Comparison of ENCODE assay signal across 28 cellular contexts in genomic region chr10:6476989-6477388, GRCh38.
DNase-seq lines count a peak whose midpoint lies in the region; ATAC-seq, FAIRE-seq and TF ChIP-seq lines count a peak whose summit lies in the region.
"Had no signal": no experiment of that assay in that cellular context is flagged by ENCODE, and none has a peak within 500 bp of the region (broad histone marks: within the 10 kb centered on the region; RNA-seq: fewer than 3 reads in every experiment).

No MANE protein-coding gene starts in this region.

- in situ Hi-C loops in mammary epithelial cell (cut with MboI; ENCODE audit: low sequenced_read_pairs in 2 of 2) = no loop called here

- CTCF ChIA-PET in mammary epithelial cell (lab: Charles Lee; ENCODE audit: low non-redundant PET) (interaction anchor here (0.6 kb wide), 1 partner anchor 30 kb away, joined by 3 read pairs; no protein-coding TSS in a partner anchor), MCF 10A (lab: Yijun Ruan, JAX) (no interaction called here), RWPE1 (lab: Yijun Ruan, JAX) (no interaction called here)

- H3K27ac Mint-ChIP-seq in MCF 10A (ENCODE audit: low read depth, unreplicated experiment) = no peak overlapping the region
- no peak overlapping the region for H3K27ac Mint-ChIP-seq in stimulated activated naive B cell treated with anti-CD40 and anti-IgM and Interleukin-4, amounts not matched to agents 10 μg/mL and 1 μg/mL and 100 μg/mL, for 72 hours
- H3K27ac Mint-ChIP-seq: activated CD4-positive, alpha-beta T cell treated with anti-CD3 and anti-CD28 coated beads, Interleukin-2, amount 10 ng/mL, durations not matched to agents 24 days and 14 days; T-helper 1 cell treated with Interleukin-12 subunit alpha and Interleukin-12 subunit beta and Interleukin-4 antibody, amounts not matched to agents 30 μg/mL and 1 μg/mL, for 36 hours had no signal

- H3K4me1 Mint-ChIP-seq in MCF 10A (ENCODE audit: insufficient read depth, unreplicated experiment) = peaks cover 6% of the 10 kb centered on the region
- peaks cover 13 to 28% of the 10 kb centered on the region in 2 donors for H3K4me1 Mint-ChIP-seq in stimulated activated naive B cell treated with anti-CD40 and anti-IgM and Interleukin-4, amounts not matched to agents 10 μg/mL and 1 μg/mL and 100 μg/mL, for 72 hours

- no peaks in the 10 kb centered on the region for H3K27me3 ChIP-seq in mammary epithelial cell (ENCODE audit: insufficient read depth, low read length)
- H3K27me3 ChIP-seq: breast epithelium, gastroesophageal sphincter, tibial nerve had no signal

- H3K27ac ChIP-seq in mammary epithelial cell (ENCODE audit: insufficient read depth, low read depth, low read length) = no peak overlapping the region
- no peak overlapping the region for H3K27ac ChIP-seq in RWPE1
- H3K27ac ChIP-seq in epithelial cell of prostate = peak overlapping the region; percentile 69
- H3K27ac ChIP-seq: breast epithelium, coronary artery, gastroesophageal sphincter, HL-60, tibial nerve, WERI-Rb-1 had no signal

- no peaks in the 10 kb centered on the region for H4K20me1 ChIP-seq in mammary epithelial cell (ENCODE audit: insufficient read depth, low read length)

- TF ChIP-seq CTCF in mammary epithelial cell (conservative IDR thresholded peaks at IDR 0.05 in 1 of 2, IDR thresholded peaks at IDR 0.05 in 1 of 2; ENCODE audit: extremely low read depth in 1 of 2, insufficient read depth in 1 of 2, low read depth in 1 of 2, low read length in 2 of 2) (no peak), MCF 10A (IDR thresholded peaks at IDR 0.05; ENCODE audit: unreplicated experiment) (no peak), RWPE1 (conservative IDR thresholded peaks at IDR 0.05; ENCODE audit: low read depth) (no peak)

- H3K79me2 ChIP-seq in mammary epithelial cell (ENCODE audit: insufficient read depth, low read length) = no peaks in the 10 kb centered on the region

- intact Hi-C loops in mammary epithelial cell (cut with micrococcal nuclease) = no loop called here
- intact Hi-C loops in MCF 10A (cut with micrococcal nuclease) = no loop called here

- H3K9ac ChIP-seq in mammary epithelial cell (ENCODE audit: insufficient read depth, low read length) = no peak overlapping the region

- no peaks in the 10 kb centered on the region for H3K36me3 Mint-ChIP-seq in MCF 10A (ENCODE audit: insufficient read depth, unreplicated experiment)
- no peaks in the 10 kb centered on the region for H3K36me3 Mint-ChIP-seq in stimulated activated naive B cell treated with anti-CD40 and anti-IgM and Interleukin-4, amounts not matched to agents 10 μg/mL and 1 μg/mL and 100 μg/mL, for 72 hours

- H2AFZ ChIP-seq in mammary epithelial cell (ENCODE audit: low read depth, low read length) = peak overlapping the region; percentile 42

- H3K4me1 ChIP-seq in mammary epithelial cell (ENCODE audit: insufficient read depth, low read length) = peaks cover 18% of the 10 kb centered on the region
- H3K4me1 ChIP-seq: breast epithelium, gastroesophageal sphincter had no signal

- H3K4me3 Mint-ChIP-seq in MCF 10A (ENCODE audit: unreplicated experiment) = no peak overlapping the region
- H3K4me3 Mint-ChIP-seq in stimulated activated naive B cell treated with anti-CD40 and anti-IgM and Interleukin-4, amounts not matched to agents 10 μg/mL and 1 μg/mL and 100 μg/mL, for 72 hours = no peak overlapping the region
- H3K4me3 Mint-ChIP-seq: activated CD4-positive, alpha-beta T cell treated with anti-CD3 and anti-CD28 coated beads, Interleukin-2, amount 10 ng/mL, durations not matched to agents 24 days and 14 days; CD14-positive monocyte; T-helper 1 cell treated with Interleukin-12 subunit alpha and Interleukin-12 subunit beta and Interleukin-4 antibody, amounts not matched to agents 30 μg/mL and 1 μg/mL, for 36 hours had no signal

- no peaks in the 10 kb centered on the region for H3K9me3 Mint-ChIP-seq in MCF 10A (ENCODE audit: unreplicated experiment)
- no peaks in the 10 kb centered on the region for H3K9me3 Mint-ChIP-seq in stimulated activated naive B cell treated with anti-CD40 and anti-IgM and Interleukin-4, amounts not matched to agents 10 μg/mL and 1 μg/mL and 100 μg/mL, for 72 hours
- H3K9me3 Mint-ChIP-seq: activated CD4-positive, alpha-beta T cell treated with anti-CD3 and anti-CD28 coated beads, Interleukin-2, amount 10 ng/mL, durations not matched to agents 24 days and 14 days; CD14-positive monocyte; T-helper 1 cell treated with Interleukin-12 subunit alpha and Interleukin-12 subunit beta and Interleukin-4 antibody, amounts not matched to agents 30 μg/mL and 1 μg/mL, for 36 hours had no signal

- BruUV-seq in mammary epithelial cell (replicated peaks; lab: Mats Ljungman, UMichigan) (no TSS peak), MCF 10A (replicated peaks; lab: Mats Ljungman, UMichigan) (no TSS peak)

- DNase-seq in mammary epithelial cell (peak; percentile 79), MCF 10A (ENCODE audit: unreplicated experiment) (no peak), RWPE1 (ENCODE audit: low spot score) (peak; percentile 66), epithelial cell of prostate (ENCODE audit: low read depth, low spot score) (no peak), RCC 7860 (ENCODE audit: low spot score) (no peak), HK-2 (ENCODE audit: unreplicated experiment) (no peak)
- DNase-seq in stimulated activated naive B cell treated with anti-CD40 and anti-IgM and Interleukin-4, amounts not matched to agents 10 μg/mL and 1 μg/mL and 100 μg/mL, for 72 hours = no peak
- DNase-seq: activated CD4-positive, alpha-beta T cell treated with anti-CD3 and anti-CD28 coated beads, Interleukin-2, amount 10 ng/mL, durations not matched to agents 24 days and 14 days; activated gamma-delta T cell; amniotic stem cell; DMS153; hippocampal formation; midbrain; NCI-H146; NCI-H510A treated with DMSO at 0.1 percent for 48 hours; NK-92 treated with Interleukin-12 subunit alpha and Interleukin-12 subunit beta, amount 100 ng/mL, for 24 hours; stimulated activated CD8-positive, alpha-beta memory T cell treated with anti-CD3 and anti-CD28 coated beads, Interleukin-4, amount 100 ng/mL, for 48 hours; WERI-Rb-1 had no signal

- WGBS in mammary epithelial cell (ENCODE audit: low coverage, missing lambda C conversion rate) = 27% methylated on average over 2 of the region's 2 CpGs

- peaks cover 2% of the 10 kb centered on the region for H3K36me3 ChIP-seq in mammary epithelial cell (ENCODE audit: insufficient read depth, low read length)
- H3K36me3 ChIP-seq: breast epithelium, tibial nerve, WERI-Rb-1 had no signal

- no peaks in the 10 kb centered on the region for H3K27me3 Mint-ChIP-seq in MCF 10A (ENCODE audit: insufficient read depth, unreplicated experiment)
- no peaks in the 10 kb centered on the region for H3K27me3 Mint-ChIP-seq in stimulated activated naive B cell treated with anti-CD40 and anti-IgM and Interleukin-4, amounts not matched to agents 10 μg/mL and 1 μg/mL and 100 μg/mL, for 72 hours
- H3K27me3 Mint-ChIP-seq: activated CD4-positive, alpha-beta T cell treated with anti-CD3 and anti-CD28 coated beads, Interleukin-2, amount 10 ng/mL, durations not matched to agents 24 days and 14 days had no signal

- no peak overlapping the region for H3K4me3 ChIP-seq in mammary epithelial cell (replicated peaks in 1 of 3; ENCODE audit: insufficient read depth in 1 of 3, low read depth in 2 of 3, low read length in 3 of 3)
- H3K4me3 ChIP-seq: breast epithelium, coronary artery, gastroesophageal sphincter, tibial nerve had no signal

- dilution Hi-C loops in mammary epithelial cell (cut with HindIII; ENCODE audit: low sequenced_read_pairs) = loop anchor here (5.0 kb wide), 2 partner anchors 50 to 105 kb away; partner anchors contain the start of gene PRKCQ

- ATAC-seq in stimulated activated naive B cell treated with anti-CD40 and anti-IgM and Interleukin-4, amounts not matched to agents 10 μg/mL and 1 μg/mL and 100 μg/mL, for 72 hours (replicated peaks) = peak; percentile 36 to 38
- ATAC-seq in HG03097 (IDR thresholded peaks at IDR 0.05; ENCODE audit: low FRiP score, unreplicated experiment) = no peak
- ATAC-seq: gastroesophageal sphincter, HCT116, HepG2 had no signal

- no peak for FAIRE-seq in RCC 7860 (lab: Jason Lieb, UNC)
- FAIRE-seq: HepG2 had no signal

- H3K9me3 ChIP-seq in mammary epithelial cell (replicated peaks; ENCODE audit: insufficient read depth, low read length) = no peaks in the 10 kb centered on the region
- H3K9me3 ChIP-seq: breast epithelium, gastroesophageal sphincter, tibial nerve had no signal

- POLR2A ChIA-PET in MCF 10A (lab: Yijun Ruan, JAX) (interaction anchor here (0.7 to 1.1 kb wide), 4 partner anchors 16 to 1381 kb away, joined by 3 to 5 read pairs (median 4); no protein-coding TSS in a partner anchor), RWPE1 (lab: Yijun Ruan, JAX; ENCODE audit: low non-redundant PET) (no interaction called here)

- peak overlapping the region; percentile 40 for H3K4me2 ChIP-seq in mammary epithelial cell (ENCODE audit: insufficient read depth, low read depth, low read length)

Comparison
In these comparisons a context has a peak if more than half of its experiments do, and no peak if none do; other contexts are left out.
1. DNase-seq: peak in mammary epithelial cell (single experiment) and RWPE1 (single experiment); none in MCF 10A (single experiment), epithelial cell of prostate (single experiment), stimulated activated naive B cell treated with anti-CD40 and anti-IgM and Interleukin-4, amounts not matched to agents 10 μg/mL and 1 μg/mL and 100 μg/mL, for 72 hours (single experiment), RCC 7860 (single experiment) and HK-2 (single experiment).